8 cellular contexts compared by ENCODE assay signal in genomic region chr1:34597877-34598514, GRCh38.
DNase-seq lines count a peak whose midpoint lies in the region; ATAC-seq, FAIRE-seq and TF ChIP-seq lines count a peak whose summit lies in the region.

No MANE protein-coding gene starts in this region.

- H3K18ac ChIP-seq in neuronal stem cell (ENCODE audit: low read length), result peak overlapping the region; percentile 81

- H3K36me3 ChIP-seq in CD4-positive, alpha-beta memory T cell (ENCODE audit: insufficient read depth, low read length), result no peaks in the 10 kb centered on the region
- H3K36me3 ChIP-seq in HAP-1 (replicated peaks), result no peaks in the 10 kb centered on the region
- no peaks in the 10 kb centered on the region for H3K36me3 ChIP-seq in neuronal stem cell (replicated peaks in 1 of 2; ENCODE audit: control insufficient read depth in 2 of 2, insufficient read depth in 2 of 2, low read length in 2 of 2)

- H3K4me1 ChIP-seq in CD4-positive, alpha-beta memory T cell (ENCODE audit: insufficient read depth, low read length), result no peaks in the 10 kb centered on the region
- no peaks in the 10 kb centered on the region for H3K4me1 ChIP-seq in HAP-1
- H3K4me1 ChIP-seq in neuronal stem cell (ENCODE audit: control insufficient read depth in 2 of 2, insufficient read depth in 1 of 2, low read depth in 1 of 2, low read length in 2 of 2), result peaks cover 0 to 2% of the 10 kb centered on the region in 2 donors

- in situ Hi-C loops in HAP-1 (cut with MboI; ENCODE audit: low sequenced_read_pairs), result loop anchor here (25.0 kb wide), 1 partner anchor 961 kb away; no protein-coding TSS in a partner anchor

- peak in 3 of 5 donors; percentile 1 to 8 (median 4) for DNase-seq in CD4-positive, alpha-beta memory T cell
- peak; percentile 17 to 86 for DNase-seq in HAP-1 (ENCODE audit: low spot score in 2 of 2)
- peak; percentile 94 for DNase-seq in NCI-H510A (lab: John Stamatoyannopoulos, UW)
- peak; percentile 29 to 44 (median 40) for DNase-seq in activated CD8-positive, alpha-beta memory T cell treated with anti-CD3 and anti-CD28 coated beads for 48 hours (ENCODE audit: low read depth in 2 of 3, low spot score in 2 of 3)
- peak; percentile 51 for DNase-seq in fibroblast of mammary gland (ENCODE audit: low read depth)
- DNase-seq in neuronal stem cell (ENCODE audit: low spot score), result peak; percentile 73
- DNase-seq in urothelium cell line (ENCODE audit: low spot score), result peak; percentile 80

- no peak for ATAC-seq in GM19467 (IDR thresholded peaks at IDR 0.05; ENCODE audit: unreplicated experiment)

- H2BK120ac ChIP-seq in neuronal stem cell (ENCODE audit: low read depth, low read length), result no peak overlapping the region

- H3K4me3 Mint-ChIP-seq in CD4-positive, alpha-beta memory T cell, result no peak overlapping the region

- peak; percentile 56 for FAIRE-seq in urothelium cell line (lab: Jason Lieb, UNC)

- no peak overlapping the region for H3K27ac Mint-ChIP-seq in CD4-positive, alpha-beta memory T cell

- no peaks in the 10 kb centered on the region for H3K9me3 ChIP-seq in CD4-positive, alpha-beta memory T cell (ENCODE audit: control insufficient read depth in 1 of 2, low read length in 2 of 2)
- H3K9me3 ChIP-seq in HAP-1 (no peaks in the 10 kb centered on the region), neuronal stem cell (replicated peaks in 1 of 2; ENCODE audit: control insufficient read depth in 2 of 2, insufficient read depth in 1 of 2, low read depth in 1 of 2, low read length in 2 of 2) (no peaks in the 10 kb centered on the region)

- intact Hi-C loops in CD4-positive, alpha-beta memory T cell (cut with micrococcal nuclease), result loop anchor here (2.0 kb wide), 1 partner anchor 965 kb away; no protein-coding TSS in a partner anchor

- no peak overlapping the region for H3K4ac ChIP-seq in neuronal stem cell (ENCODE audit: low read length)

- no peak overlapping the region for H2BK12ac ChIP-seq in neuronal stem cell (ENCODE audit: low read length)

- CTCF ChIA-PET in CD4-positive, alpha-beta memory T cell (lab: Charles Lee; ENCODE audit: partially characterized antibody), result interaction anchor here (1.5 kb wide), 1 partner anchor 965 kb away, joined by 6 read pairs; no protein-coding TSS in a partner anchor

- H2AFZ ChIP-seq in neuronal stem cell (ENCODE audit: low read length), result no peak overlapping the region

- H2BK15ac ChIP-seq in neuronal stem cell (ENCODE audit: low read length), result no peak overlapping the region

- POLR2A ChIA-PET in CD4-positive, alpha-beta memory T cell (lab: Charles Lee; ENCODE audit: partially characterized antibody), result no interaction called here

- no peak overlapping the region for H3K23ac ChIP-seq in neuronal stem cell (ENCODE audit: low read depth, low read length, poor library complexity)

- no peak overlapping the region for H4K91ac ChIP-seq in neuronal stem cell (ENCODE audit: low read depth, low read length, poor library complexity)

- no peaks in the 10 kb centered on the region for H3K79me1 ChIP-seq in neuronal stem cell (ENCODE audit: low read depth, low read length)

- no peak overlapping the region for H3K27ac ChIP-seq in CD4-positive, alpha-beta memory T cell (ENCODE audit: low read depth, low read length)
- H3K27ac ChIP-seq in neuronal stem cell (replicated peaks; ENCODE audit: low read length), result no peak overlapping the region

- H3K27me3 Mint-ChIP-seq in CD4-positive, alpha-beta memory T cell, result peaks cover 11 to 14% of the 10 kb centered on the region in 2 donors

- H2AK5ac ChIP-seq in neuronal stem cell (ENCODE audit: low read depth, low read length), result no peak overlapping the region

- H3K9me3 Mint-ChIP-seq in CD4-positive, alpha-beta memory T cell, result peaks cover 0 to 6% (median 0%) of the 10 kb centered on the region in 8 donors

- H2BK5ac ChIP-seq in neuronal stem cell (ENCODE audit: low read length), result no peak overlapping the region

- H3K4me2 ChIP-seq in neuronal stem cell (ENCODE audit: insufficient read depth, low read length, poor library complexity, severe bottlenecking), result no peak overlapping the region

- H3K14ac ChIP-seq in neuronal stem cell (ENCODE audit: low read length), result no peak overlapping the region

- no peak overlapping the region for H3K4me3 ChIP-seq in CD4-positive, alpha-beta memory T cell (ENCODE audit: low read length in 2 of 2)
- H3K4me3 ChIP-seq in HAP-1, result no peak overlapping the region
- H3K4me3 ChIP-seq in fibroblast of mammary gland (ENCODE audit: control insufficient read depth, low read depth, low read length), result no peak overlapping the region
- H3K4me3 ChIP-seq in neuronal stem cell (ENCODE audit: low read length in 2 of 2), result no peak overlapping the region

- no peaks in the 10 kb centered on the region for H3K36me3 Mint-ChIP-seq in CD4-positive, alpha-beta memory T cell

- WGBS in neuronal stem cell (ENCODE audit: extremely low coverage in 2 of 2, insufficient read length in 2 of 2, insufficient replicate concordance in 1 of 2), 2 donors, result no CpG with 5 or more reads among the region's 5 CpGs

- H3K27me3 ChIP-seq in CD4-positive, alpha-beta memory T cell (ENCODE audit: insufficient read depth, low read length), result no peaks in the 10 kb centered on the region
- H3K27me3 ChIP-seq in HAP-1 (ENCODE audit: low read depth) (no peaks in the 10 kb centered on the region), neuronal stem cell (ENCODE audit: control insufficient read depth in 3 of 3, insufficient read depth in 3 of 3, low read depth in 1 of 3, low read length in 3 of 3) (no peaks in the 10 kb centered on the region)

- peak; percentile 83 for TF ChIP-seq CTCF in fibroblast of mammary gland (conservative IDR thresholded peaks at IDR 0.05; ENCODE audit: control insufficient read depth, insufficient read depth, low read depth, low read length)

- no peaks in the 10 kb centered on the region for H3K4me1 Mint-ChIP-seq in CD4-positive, alpha-beta memory T cell

- H3K9ac ChIP-seq in neuronal stem cell (ENCODE audit: low read depth, low read length, poor library complexity), result no peak overlapping the region

- no peak overlapping the region for H4K8ac ChIP-seq in neuronal stem cell (ENCODE audit: low read depth, low read length)

Comparison
In these comparisons a context has a peak if more than half of its experiments do, and no peak if none do; other contexts are left out.
1. DNase-seq: peak in every context shown above with its lines; median percentile 94 in NCI-H510A; 80 in urothelium cell line; 73 in neuronal stem cell; 52 in HAP-1; 51 in fibroblast of mammary gland; 40 in activated CD8-positive, alpha-beta memory T cell treated with anti-CD3 and anti-CD28 coated beads for 48 hours; 4 in CD4-positive, alpha-beta memory T cell.